15 cellular contexts compared by ENCODE assay signal in genomic region chr11:11140510-11140909, GRCh38.
DNase-seq lines count a peak whose midpoint lies in the region; ATAC-seq and TF ChIP-seq lines count a peak whose summit lies in the region.
"Had no signal": no experiment of that assay in that cellular context is flagged by ENCODE, and none has a peak within 500 bp of the region (broad histone marks: within the 10 kb centered on the region; RNA-seq: fewer than 3 reads in every experiment).

No MANE protein-coding gene starts in this region.

- H3K27me3 ChIP-seq in adipocyte (replicated peaks; ENCODE audit: control insufficient read depth, insufficient read depth, low read length) (no peaks in the 10 kb centered on the region), gastroesophageal sphincter (no peaks in the 10 kb centered on the region), tibial artery (no peaks in the 10 kb centered on the region)
- H3K27me3 ChIP-seq: BLaER1 treated with 17β-estradiol and CSF1 and Interleukin-3, amounts not matched to agents 10 nM and 100 nM had no signal

- H3K4me3 ChIP-seq in adipocyte (ENCODE audit: low read length): no peak overlapping the region
- no peak overlapping the region for H3K4me3 ChIP-seq in gastroesophageal sphincter
- no peak overlapping the region for H3K4me3 ChIP-seq in tibial artery
- H3K4me3 ChIP-seq: BLaER1 treated with 17β-estradiol and CSF1 and Interleukin-3, amounts not matched to agents 10 nM and 100 nM; GM23338 had no signal

- peaks cover 2% of the 10 kb centered on the region for H3K27me3 Mint-ChIP-seq in progenitor cell of endocrine pancreas
- no peaks in the 10 kb centered on the region for H3K27me3 Mint-ChIP-seq in glutamatergic neuron (ENCODE audit: unreplicated experiment)

- H3K27ac ChIP-seq in gastroesophageal sphincter: peak overlapping the region; percentile 59 to 79 (median 76)
- H3K27ac ChIP-seq in tibial artery: peak overlapping the region; percentile 67 to 79
- H3K27ac ChIP-seq: BLaER1 treated with 17β-estradiol and CSF1 and Interleukin-3, amounts not matched to agents 10 nM and 100 nM had no signal

- H3K9ac ChIP-seq in adipocyte (ENCODE audit: low read length): peak overlapping the region; percentile 13
- H3K9ac ChIP-seq: BLaER1 treated with 17β-estradiol and CSF1 and Interleukin-3, amounts not matched to agents 10 nM and 100 nM had no signal

- peaks cover 2% of the 10 kb centered on the region for H3K36me3 Mint-ChIP-seq in progenitor cell of endocrine pancreas (ENCODE audit: insufficient read depth)
- no peaks in the 10 kb centered on the region for H3K36me3 Mint-ChIP-seq in glutamatergic neuron (ENCODE audit: unreplicated experiment)
- H3K36me3 Mint-ChIP-seq: CD4-positive, CD25-positive, alpha-beta regulatory T cell had no signal

- H3K9me3 Mint-ChIP-seq in progenitor cell of endocrine pancreas (ENCODE audit: low read depth) (no peaks in the 10 kb centered on the region), glutamatergic neuron (ENCODE audit: unreplicated experiment) (peaks cover 2% of the 10 kb centered on the region)
- H3K9me3 Mint-ChIP-seq: CD4-positive, CD25-positive, alpha-beta regulatory T cell; GM23338 had no signal

- peak overlapping the region; percentile 84 for H3K27ac Mint-ChIP-seq in progenitor cell of endocrine pancreas
- no peak overlapping the region for H3K27ac Mint-ChIP-seq in glutamatergic neuron (ENCODE audit: unreplicated experiment)
- H3K27ac Mint-ChIP-seq: GM23338 had no signal

- ATAC-seq in gastroesophageal sphincter: no peak
- ATAC-seq: GM23338 had no signal

- intact Hi-C loops in tibial artery (cut with DNase I; ENCODE audit: low total_unique reads): no loop called here

- TF ChIP-seq CTCF in gastroesophageal sphincter (IDR thresholded peaks at IDR 0.05) (no peak), progenitor cell of endocrine pancreas (IDR thresholded peaks at IDR 0.05; ENCODE audit: unreplicated experiment) (no peak), tibial artery (IDR thresholded peaks at IDR 0.05) (no peak), glutamatergic neuron (IDR thresholded peaks at IDR 0.05; ENCODE audit: partially characterized antibody, unreplicated experiment) (no peak)

- no peak for TF ChIP-seq POLR2A in gastroesophageal sphincter (IDR thresholded peaks at IDR 0.05)

- H3K36me3 ChIP-seq in adipocyte (ENCODE audit: control insufficient read depth, insufficient read depth, low read length, severe bottlenecking): no peaks in the 10 kb centered on the region
- H3K36me3 ChIP-seq in gastroesophageal sphincter: no peaks in the 10 kb centered on the region
- H3K36me3 ChIP-seq in tibial artery: no peaks in the 10 kb centered on the region
- H3K36me3 ChIP-seq: BLaER1 treated with 17β-estradiol and CSF1 and Interleukin-3, amounts not matched to agents 10 nM and 100 nM had no signal

- H3K4me3 Mint-ChIP-seq in progenitor cell of endocrine pancreas (ENCODE audit: low read depth) (no peak overlapping the region), glutamatergic neuron (ENCODE audit: unreplicated experiment) (no peak overlapping the region)
- H3K4me3 Mint-ChIP-seq: CD4-positive, CD25-positive, alpha-beta regulatory T cell; GM23338 had no signal

- H3K9me3 ChIP-seq in adipocyte (ENCODE audit: control insufficient read depth, low read length): no peaks in the 10 kb centered on the region
- no peaks in the 10 kb centered on the region for H3K9me3 ChIP-seq in gastroesophageal sphincter
- no peaks in the 10 kb centered on the region for H3K9me3 ChIP-seq in tibial artery
- H3K9me3 ChIP-seq: BLaER1 treated with 17β-estradiol and CSF1 and Interleukin-3, amounts not matched to agents 10 nM and 100 nM had no signal

- H3K4me1 ChIP-seq in adipocyte (ENCODE audit: control insufficient read depth, insufficient read depth, low read length): peaks cover 22% of the 10 kb centered on the region
- peaks cover 11 to 31% (median 17%) of the 10 kb centered on the region in 3 donors for H3K4me1 ChIP-seq in gastroesophageal sphincter
- peaks cover 0 to 54% (median 31%) of the 10 kb centered on the region in 4 donors for H3K4me1 ChIP-seq in tibial artery
- H3K4me1 ChIP-seq: BLaER1 treated with 17β-estradiol and CSF1 and Interleukin-3, amounts not matched to agents 10 nM and 100 nM had no signal

- no peak for DNase-seq in adipocyte (ENCODE audit: low read depth)
- no peak for DNase-seq in progenitor cell of endocrine pancreas (ENCODE audit: low spot score, unreplicated experiment)
- DNase-seq in tibial artery: no peak
- DNase-seq in NCI-H2107 treated with DMSO at 0.1 percent for 48 hours (lab: John Stamatoyannopoulos, UW; ENCODE audit: unreplicated experiment): no peak
- DNase-seq in superior temporal gyrus (ENCODE audit: extremely low spot score): no peak
- DNase-seq in glomerular visceral epithelial cell (ENCODE audit: extremely low spot score): no peak
- no peak for DNase-seq in glutamatergic neuron
- DNase-seq: ACHN; Calu3; CD4-positive, CD25-positive, alpha-beta regulatory T cell; DMS 273 treated with DMSO at 0.1 percent for 48 hours; H7 had no signal

- no peak for TF ChIP-seq EP300 in gastroesophageal sphincter (IDR thresholded peaks at IDR 0.05)

- peaks cover 44% of the 10 kb centered on the region for H3K4me1 Mint-ChIP-seq in progenitor cell of endocrine pancreas (ENCODE audit: low read depth)
- H3K4me1 Mint-ChIP-seq in glutamatergic neuron (ENCODE audit: low read depth, unreplicated experiment): no peaks in the 10 kb centered on the region
